In the genomic region with DNA sequence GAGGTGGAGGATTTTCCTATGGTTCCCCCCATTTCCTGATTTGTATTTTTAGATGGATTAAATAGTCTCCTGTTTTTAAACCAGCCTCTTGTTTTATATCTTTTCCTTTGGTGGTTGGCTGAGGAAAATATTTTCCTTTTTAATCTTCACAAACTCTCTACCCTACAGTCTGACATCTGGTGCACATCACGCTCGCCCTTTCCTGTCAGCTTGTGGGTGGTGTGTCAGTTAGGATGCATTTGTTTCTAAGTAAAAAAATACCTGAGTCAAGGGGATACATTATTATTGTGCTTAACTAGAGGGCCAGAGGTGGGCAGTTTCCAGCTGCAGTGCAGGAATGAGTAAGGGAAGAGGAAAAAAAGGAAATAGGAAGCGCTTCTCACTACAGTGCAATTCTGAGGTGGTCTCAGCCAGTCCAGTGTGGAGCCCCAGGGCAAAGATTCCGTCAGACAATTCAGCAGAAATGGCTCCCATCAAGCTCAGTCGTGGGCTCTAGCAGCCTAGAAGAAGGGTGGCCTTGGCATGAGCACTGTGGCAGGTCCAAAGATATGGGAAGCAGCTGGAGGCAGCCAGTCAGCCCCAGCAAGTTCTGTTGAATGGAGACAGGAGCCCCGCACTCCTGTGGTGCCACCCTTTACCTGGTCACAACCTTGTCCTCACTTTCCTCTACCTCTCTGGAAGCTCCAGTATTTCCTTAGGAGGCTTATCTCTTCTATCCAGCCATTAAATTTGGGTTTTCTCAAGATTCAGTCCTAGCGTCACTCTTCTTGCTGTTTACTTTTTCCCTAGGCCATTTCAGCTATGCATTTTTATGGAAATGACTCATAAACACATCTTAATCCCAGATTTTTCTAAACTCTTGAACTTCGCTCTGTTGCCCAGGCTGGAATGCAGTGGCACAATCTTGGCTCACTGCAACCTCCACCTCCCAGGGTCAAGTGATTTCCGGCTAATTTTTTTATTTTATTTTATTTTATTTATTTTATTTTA, we compare ENCODE assay signal across 16 cellular contexts. TPM values are rescaled to one million over a fixed set of nuclear protein-coding genes. Genes with fewer than 3 reads are reported as not detected.
A peak's percentile ranks its signal among the peaks of the same experiment; 100 is the strongest.
DNase-seq lines count a peak whose midpoint lies in the region; ATAC-seq and TF ChIP-seq lines count a peak whose summit lies in the region.
"Had no signal": no experiment of that assay in that cellular context is flagged by ENCODE, and none has a peak within 500 bp of the region (broad histone marks: within the 10 kb centered on the region; RNA-seq: fewer than 3 reads in every experiment).

No MANE protein-coding gene starts in this region.

- intact Hi-C loops in heart left ventricle (cut with DNase I), result loop anchor here in 6 of 10 donors (2.0 to 10.0 kb wide), 4 partner anchors 55 to 435 kb away; no protein-coding TSS in a partner anchor
- intact Hi-C loops in Right ventricle myocardium superior (cut with DNase I), result no loop called here
- intact Hi-C loops in CD14-positive monocyte (cut with micrococcal nuclease), result no loop called here

- DNase-seq in heart left ventricle (no peak), Right ventricle myocardium superior (no peak), T-helper 17 cell (no peak), fibroblast of pulmonary artery (ENCODE audit: low read depth) (peak; percentile 39), substantia nigra (lab: John Stamatoyannopoulos, UW) (no peak), CD14-positive monocyte (ENCODE audit: low spot score) (no peak), SIG-M5 treated with dmso at 0.1 percent for 504 hours (lab: John Stamatoyannopoulos, UW; ENCODE audit: unreplicated experiment) (no peak)
- DNase-seq: colonic mucosa; DMS79 treated with DMSO at 0.1 percent for 48 hours; NCI-H2029 treated with DMSO at 0.1 percent for 48 hours; stimulated activated CD4-positive, alpha-beta T cell treated with anti-CD3 and anti-CD28 coated beads, Interleukin-12 subunit alpha, Interleukin-12 subunit beta, amount 100 ng/mL, for 4 hours had no signal

- H3K4me3 ChIP-seq in heart left ventricle, result no peak overlapping the region
- H3K4me3 ChIP-seq in fibroblast of pulmonary artery (replicated peaks; ENCODE audit: low read depth, low read length), result no peak overlapping the region
- H3K4me3 ChIP-seq: colonic mucosa, neural progenitor cell, vagina had no signal

- H3K4me1 Mint-ChIP-seq in T-helper 17 cell (peaks cover 3% of the 10 kb centered on the region), CD14-positive monocyte (peaks cover 22% of the 10 kb centered on the region)
- H3K4me1 Mint-ChIP-seq: neural progenitor cell had no signal

- H3K27me3 Mint-ChIP-seq in T-helper 17 cell (no peaks in the 10 kb centered on the region), CD14-positive monocyte (ENCODE audit: low read depth in 3 of 3) (peaks cover 0 to 1% (median 0%) of the 10 kb centered on the region in 3 donors)

- no peak for TF ChIP-seq CTCF in heart left ventricle (IDR thresholded peaks at IDR 0.05)
- TF ChIP-seq CTCF in fibroblast of pulmonary artery (IDR thresholded peaks at IDR 0.05; ENCODE audit: low read length, missing control alignments), result no peak
- no peak for TF ChIP-seq CTCF in CD14-positive monocyte (IDR thresholded peaks at IDR 0.05)

- peaks cover 0 to 16% (median 11%) of the 10 kb centered on the region in 12 donors for H3K4me1 ChIP-seq in heart left ventricle
- H3K4me1 ChIP-seq: colonic mucosa, neural progenitor cell, vagina had no signal

- H3K27ac ChIP-seq in heart left ventricle (peak overlapping the region in 9 of 12 donors; percentile 9 to 68 (median 43)), substantia nigra (ENCODE audit: low read depth, low read length, poor library complexity, severe bottlenecking) (peak overlapping the region; percentile 14)
- H3K27ac ChIP-seq: colonic mucosa, KMS-11, neural progenitor cell, vagina had no signal

- H3K27me3 ChIP-seq in heart left ventricle, result no peaks in the 10 kb centered on the region
- H3K27me3 ChIP-seq: colonic mucosa, neural progenitor cell, vagina had no signal

- 75 to 84% (median 83%) methylated on average over 9 of the region's 9 CpGs for WGBS in heart left ventricle, 4 donors

- H3K4me3 Mint-ChIP-seq in T-helper 17 cell, result no peak overlapping the region
- H3K4me3 Mint-ChIP-seq in CD14-positive monocyte, result no peak overlapping the region
- H3K4me3 Mint-ChIP-seq: neural progenitor cell had no signal

- H3K36me3 Mint-ChIP-seq in T-helper 17 cell (ENCODE audit: low read depth) (peaks cover 12% of the 10 kb centered on the region), CD14-positive monocyte (peaks cover 84 to 100% of the 10 kb centered on the region in 2 donors)

- no peak for TF ChIP-seq POLR2A in heart left ventricle (IDR thresholded peaks at IDR 0.05)

- peaks cover 0 to 98% (median 90%) of the 10 kb centered on the region in 9 donors for H3K36me3 ChIP-seq in heart left ventricle

- H3K9me3 ChIP-seq in heart left ventricle (no peaks in the 10 kb centered on the region), T-helper 17 cell (ENCODE audit: control insufficient read depth, low read length, poor library complexity, severe bottlenecking) (no peaks in the 10 kb centered on the region)
- H3K9me3 ChIP-seq: colonic mucosa, vagina had no signal

- ATAC-seq in heart left ventricle (peak in 2 of 4 donors; percentile 29 to 49), Right ventricle myocardium superior (ENCODE audit: poor library complexity) (no peak), T-helper 17 cell (no peak), GM19035 (IDR thresholded peaks at IDR 0.05; ENCODE audit: unreplicated experiment) (no peak)

- H3K9me3 Mint-ChIP-seq in CD14-positive monocyte, result no peaks in the 10 kb centered on the region
- H3K9me3 Mint-ChIP-seq: neural progenitor cell had no signal

- H3K27ac Mint-ChIP-seq in T-helper 17 cell (peak overlapping the region; percentile 14), CD14-positive monocyte (peak overlapping the region in 1 of 7 donors; percentile 66)
- H3K27ac Mint-ChIP-seq: neural progenitor cell had no signal

RNA-seq across cellular contexts. Expression of a gene that starts 18.5 kb away (rescaled TPM):
- under 1 TPM in 1 of 9 donors, not detected in 8; 0.23 TPM for total RNA-seq in heart left ventricle
- under 1 TPM in 1 of 2 donors, not detected in 1; 0.83 TPM for polyA plus RNA-seq in heart left ventricle
- total RNA-seq in Right ventricle myocardium superior, result 0.46 TPM
- total RNA-seq in T-helper 17 cell, result not detected
- polyA plus RNA-seq in CD14-positive monocyte, result under 1 TPM in 1 of 2 donors, not detected in 1; 0.18 TPM
- total RNA-seq: glomerular endothelial cell, vagina had no signal

RNA-seq across cellular contexts. Expression of a gene that starts 33.5 kb away (rescaled TPM):
- total RNA-seq in heart left ventricle (10 to 100 TPM; 26.0 to 55.6 (median 30.5) TPM), Right ventricle myocardium superior (27.3 TPM), T-helper 17 cell (10 to 100 TPM; 46.4 to 54.8 TPM)
- polyA plus RNA-seq in heart left ventricle (10 to 100 TPM; 24.3 to 47.1 TPM), CD14-positive monocyte (10 to 100 TPM; 48.0 to 48.3 TPM)

RNA-seq across cellular contexts. Expression of a gene that starts 37.6 kb away (rescaled TPM):
- total RNA-seq in heart left ventricle, result 10 to 100 TPM; 12.0 to 38.2 (median 29.1) TPM
- 10 to 100 TPM; 14.3 to 37.3 TPM for polyA plus RNA-seq in heart left ventricle
- 26.5 TPM for total RNA-seq in Right ventricle myocardium superior
- total RNA-seq in T-helper 17 cell, result 10 to 100 TPM; 31.2 to 37.3 TPM
- polyA plus RNA-seq in CD14-positive monocyte, result 10 to 100 TPM; 24.2 to 30.7 TPM

RNA-seq across cellular contexts. Expression of a gene that starts 44.7 kb away (rescaled TPM):
- total RNA-seq in heart left ventricle (10 to 100 TPM in 1 of 9 donors, 1 to 10 TPM in 4, under 1 TPM in 2, not detected in 2; 0.29 to 47.1 (median 2.1) TPM), Right ventricle myocardium superior (1.7 TPM), T-helper 17 cell (10 to 100 TPM in 1 of 2 donors, 1 to 10 TPM in 1; 9.9 to 14.8 TPM)
- polyA plus RNA-seq in heart left ventricle (1 to 10 TPM; 1.3 to 2.3 TPM), CD14-positive monocyte (10 to 100 TPM; 11.1 to 13.2 TPM)
- total RNA-seq: glomerular endothelial cell had no signal

RNA-seq across cellular contexts. Expression of a gene that starts 47.0 kb away (rescaled TPM):
- total RNA-seq in heart left ventricle (10 to 100 TPM in 5 of 9 donors, 1 to 10 TPM in 4; 6.4 to 20.8 (median 11.5) TPM), Right ventricle myocardium superior (9.5 TPM), T-helper 17 cell (1 to 10 TPM; 6.4 to 7.7 TPM)
- polyA plus RNA-seq in heart left ventricle (10 to 100 TPM; 10.5 to 14.1 TPM), CD14-positive monocyte (10 to 100 TPM; 24.7 to 26.6 TPM)

Comparison
In these comparisons a context has a peak if more than half of its experiments do, and no peak if none do; other contexts are left out.
1. intact Hi-C loops: an anchor here in heart left ventricle (2.0 to 10.0 kb wide); none called in Right ventricle myocardium superior and CD14-positive monocyte.